13 cellular contexts compared by ENCODE assay signal in genomic region chr12:113190761-113191160, GRCh38. TPM values are rescaled to one million over a fixed set of nuclear protein-coding genes. Genes with fewer than 3 reads are reported as not detected.
DNase-seq lines count a peak whose midpoint lies in the region; ATAC-seq lines count a peak whose summit lies in the region.
"Had no signal": no experiment of that assay in that cellular context is flagged by ENCODE, and none has a peak within 500 bp of the region (broad histone marks: within the 10 kb centered on the region; RNA-seq: fewer than 3 reads in every experiment).

No MANE protein-coding gene starts in this region.

- DNase-seq in EH (ENCODE audit: low read depth) (peak; percentile 59), LHCN-M2 (ENCODE audit: low read depth) (peak; percentile 50), amniotic epithelial cell (ENCODE audit: low read depth) (peak; percentile 69), left kidney (ENCODE audit: low read depth, low spot score) (peak; percentile 75), NCI-H748 treated with DMSO at 0.1 percent for 48 hours (lab: John Stamatoyannopoulos, UW) (no peak)
- DNase-seq: activated CD4-positive, alpha-beta T cell treated with anti-CD3 and anti-CD28 coated beads for 36 hours; GF-D8; NCI-H526 treated with DMSO at 0.1 percent for 48 hours had no signal

- ATAC-seq in HG03025 (IDR thresholded peaks at IDR 0.05; ENCODE audit: low FRiP score, unreplicated experiment) (no peak), HG02870 (IDR thresholded peaks at IDR 0.05; ENCODE audit: unreplicated experiment) (no peak), HG03354 (IDR thresholded peaks at IDR 0.05; ENCODE audit: poor library complexity, severe bottlenecking, unreplicated experiment) (no peak)
- ATAC-seq: activated CD4-positive, alpha-beta T cell treated with anti-CD3 and anti-CD28 coated beads for 36 hours had no signal

RNA-seq across cellular contexts. Expression of gene RITA1, which starts 5.2 kb away (rescaled TPM):
- total RNA-seq in LHCN-M2 (2014; rRNA removed), result 34.2 and 38.0 TPM in 2 replicates
- polyA plus RNA-seq in LHCN-M2 (2012), result 23.2 TPM

RNA-seq across cellular contexts. Expression of gene DDX54, which starts 5.5 kb away (rescaled TPM):
- 58.7 and 74.3 TPM in 2 replicates for total RNA-seq in LHCN-M2 (2014; rRNA removed)
- 36.5 TPM for polyA plus RNA-seq in LHCN-M2 (2012)

RNA-seq across cellular contexts. Expression of gene TPCN1, which starts 30.5 kb away (rescaled TPM):
- total RNA-seq in LHCN-M2 (2014; rRNA removed), result 17.8 and 21.4 TPM in 2 replicates
- 11.4 TPM for polyA plus RNA-seq in LHCN-M2 (2012)

RNA-seq across cellular contexts. Expression of gene CFAP73, which starts 41.2 kb away (rescaled TPM):
- total RNA-seq in LHCN-M2 (2014; rRNA removed), result not detected in 2 replicates
- polyA plus RNA-seq in LHCN-M2 (2012), result 0.05 TPM
- total RNA-seq: ureter had no signal

RNA-seq across cellular contexts. Expression of gene RASAL1, which starts 55.2 kb away (rescaled TPM):
- not detected in 2 replicates for total RNA-seq in LHCN-M2 (2014; rRNA removed)
- polyA plus RNA-seq in LHCN-M2 (2012), result not detected
- total RNA-seq: natural killer cell treated with Interleukin-12 subunit alpha and Interleukin-12 subunit beta and Interleukin-15 and Interleukin-18, amount 100 ng/mL, for 72 hours had no signal
